In genomic region chr5:138489705-138490104, GRCh38 we compare ENCODE assay signal across 1 cellular context.
TF ChIP-seq lines count a peak whose summit lies in the region.

No MANE protein-coding gene starts in this region.

TF ChIP-seq in K562, 482 proteins besides CTCF, POLR2A, EP300 and RAD21:
- no peak for TF ChIP-seq ETV6 (IDR thresholded peaks at IDR 0.05; ENCODE audit: borderline replicate concordance in 1 of 2, low read depth in 2 of 2, low read length in 1 of 2)
- no peak for TF ChIP-seq ETV6 (CRISPR knock-in tag; IDR thresholded peaks at IDR 0.05; ENCODE audit: borderline replicate concordance)
- TF ChIP-seq, protein P1, sequence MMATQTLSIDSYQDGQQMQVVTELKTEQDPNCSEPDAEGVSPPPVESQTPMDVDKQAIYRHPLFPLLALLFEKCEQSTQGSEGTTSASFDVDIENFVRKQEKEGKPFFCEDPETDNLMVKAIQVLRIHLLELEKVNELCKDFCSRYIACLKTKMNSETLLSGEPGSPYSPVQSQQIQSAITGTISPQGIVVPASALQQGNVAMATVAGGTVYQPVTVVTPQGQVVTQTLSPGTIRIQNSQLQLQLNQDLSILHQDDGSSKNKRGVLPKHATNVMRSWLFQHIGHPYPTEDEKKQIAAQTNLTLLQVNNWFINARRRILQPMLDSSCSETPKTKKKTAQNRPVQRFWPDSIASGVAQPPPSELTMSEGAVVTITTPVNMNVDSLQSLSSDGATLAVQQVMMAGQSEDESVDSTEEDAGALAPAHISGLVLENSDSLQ (IDR thresholded peaks at IDR 0.05): peak; percentile 82
- TF ChIP-seq RBFOX2 (IDR thresholded peaks at IDR 0.05; ENCODE audit: low read depth, low read length): peak; percentile 26; the same call in 1 of the 2 replicates
- TF ChIP-seq TBL1XR1 (IDR thresholded peaks at IDR 0.05; ENCODE audit: low read length in 2 of 2): no peak
- TF ChIP-seq HNRNPLL (IDR thresholded peaks at IDR 0.05; ENCODE audit: low read depth, low read length, poor library complexity, severe bottlenecking): peak; percentile 14
TF ChIP-seq in K562: peak in this region for 3.
